19 cellular contexts compared by ENCODE assay signal in genomic region chr10:49174926-49175500, GRCh38. TPM values are rescaled to one million over a fixed set of nuclear protein-coding genes. Genes with fewer than 3 reads are reported as not detected.
DNase-seq lines count a peak whose midpoint lies in the region; FAIRE-seq and TF ChIP-seq lines count a peak whose summit lies in the region.
"Had no signal": no experiment of that assay in that cellular context is flagged by ENCODE, and none has a peak within 500 bp of the region (broad histone marks: within the 10 kb centered on the region; RNA-seq: fewer than 3 reads in every experiment).

No MANE protein-coding gene starts in this region.

- H3K27ac ChIP-seq in CD8-positive, alpha-beta memory T cell (ENCODE audit: low read depth, low read length) = peak overlapping the region; percentile 22
- no peak overlapping the region for H3K27ac ChIP-seq in astrocyte (ENCODE audit: low read depth, low read length)

- H3K36me3 ChIP-seq in CD8-positive, alpha-beta memory T cell (ENCODE audit: insufficient read depth, low read length) = no peaks in the 10 kb centered on the region
- no peaks in the 10 kb centered on the region for H3K36me3 ChIP-seq in astrocyte (ENCODE audit: insufficient read depth, low read length)
- H3K36me3 ChIP-seq: BE2C had no signal

- TF ChIP-seq CTCF in astrocyte (IDR thresholded peaks at IDR 0.05; ENCODE audit: insufficient read depth, low read depth, low read length) (no peak), nephron progenitor cell (IDR thresholded peaks at IDR 0.05) (no peak), chondrocyte (IDR thresholded peaks at IDR 0.05) (no peak)

- POLR2A ChIA-PET in CD8-positive, alpha-beta memory T cell (lab: Charles Lee) = no interaction called here

- no peak overlapping the region for H3K9ac ChIP-seq in astrocyte (ENCODE audit: low read length)

- peaks cover 22 to 25% (median 24%) of the 10 kb centered on the region in 3 donors for H3K4me1 Mint-ChIP-seq in CD8-positive, alpha-beta memory T cell
- H3K4me1 Mint-ChIP-seq in IgD-negative memory B cell (peaks cover 57 to 76% (median 66%) of the 10 kb centered on the region in 3 donors), astrocyte (ENCODE audit: low read depth, unreplicated experiment) (peaks cover 8% of the 10 kb centered on the region), nephron progenitor cell (peaks cover 18% of the 10 kb centered on the region), chondrocyte (ENCODE audit: low read depth) (peaks cover 6% of the 10 kb centered on the region)

- H3K9me3 ChIP-seq in CD8-positive, alpha-beta memory T cell (ENCODE audit: low read length) = no peaks in the 10 kb centered on the region
- no peaks in the 10 kb centered on the region for H3K9me3 ChIP-seq in astrocyte (ENCODE audit: insufficient read depth, low read depth, low read length)
- H3K9me3 ChIP-seq: BE2C had no signal

- peaks cover 25% of the 10 kb centered on the region for H3K4me1 ChIP-seq in CD8-positive, alpha-beta memory T cell (ENCODE audit: insufficient read depth, low read length)
- peaks cover 15% of the 10 kb centered on the region for H3K4me1 ChIP-seq in astrocyte (ENCODE audit: insufficient read depth, low read length)
- H3K4me1 ChIP-seq: BE2C had no signal

- no peak overlapping the region for H3K4me3 ChIP-seq in CD8-positive, alpha-beta memory T cell (ENCODE audit: low read length)
- H3K4me3 ChIP-seq in astrocyte (ENCODE audit: insufficient read depth, low read depth, low read length) = no peak overlapping the region

- H3K79me2 ChIP-seq in astrocyte (ENCODE audit: insufficient read depth, low read length) = no peaks in the 10 kb centered on the region

- no peaks in the 10 kb centered on the region for H3K9me3 Mint-ChIP-seq in CD8-positive, alpha-beta memory T cell
- H3K9me3 Mint-ChIP-seq in IgD-negative memory B cell (no peaks in the 10 kb centered on the region), astrocyte (ENCODE audit: unreplicated experiment) (no peaks in the 10 kb centered on the region), nephron progenitor cell (no peaks in the 10 kb centered on the region), chondrocyte (ENCODE audit: low read depth) (no peaks in the 10 kb centered on the region)
- H3K9me3 Mint-ChIP-seq: central memory CD8-positive, alpha-beta T cell had no signal

- no peak for FAIRE-seq in astrocyte (lab: Jason Lieb, UNC)
- FAIRE-seq: endothelial cell of umbilical vein had no signal

- H4K20me1 ChIP-seq in astrocyte (ENCODE audit: insufficient read depth, low read length) = no peaks in the 10 kb centered on the region

- CTCF ChIA-PET in CD8-positive, alpha-beta memory T cell (lab: Charles Lee) = no interaction called here

- H3K4me2 ChIP-seq in astrocyte (ENCODE audit: low read length) = no peak overlapping the region

- H3K36me3 Mint-ChIP-seq in CD8-positive, alpha-beta memory T cell = no peaks in the 10 kb centered on the region
- H3K36me3 Mint-ChIP-seq in IgD-negative memory B cell = no peaks in the 10 kb centered on the region
- H3K36me3 Mint-ChIP-seq in astrocyte (ENCODE audit: low read depth, unreplicated experiment) = no peaks in the 10 kb centered on the region
- H3K36me3 Mint-ChIP-seq in nephron progenitor cell (ENCODE audit: low read depth) = no peaks in the 10 kb centered on the region
- H3K36me3 Mint-ChIP-seq in chondrocyte (ENCODE audit: low read depth) = no peaks in the 10 kb centered on the region

- H2AFZ ChIP-seq in astrocyte (ENCODE audit: low read depth, low read length) = no peak overlapping the region

- H3K27me3 Mint-ChIP-seq in CD8-positive, alpha-beta memory T cell = peaks cover 0 to 2% of the 10 kb centered on the region in 2 donors
- H3K27me3 Mint-ChIP-seq in IgD-negative memory B cell (peaks cover 1% of the 10 kb centered on the region), astrocyte (ENCODE audit: low read depth, unreplicated experiment) (peaks cover 21% of the 10 kb centered on the region), nephron progenitor cell (ENCODE audit: low read depth, poor library complexity) (peaks cover 15% of the 10 kb centered on the region), chondrocyte (ENCODE audit: low read depth) (no peaks in the 10 kb centered on the region)
- H3K27me3 Mint-ChIP-seq: central memory CD8-positive, alpha-beta T cell had no signal

- no peaks in the 10 kb centered on the region for H3K27me3 ChIP-seq in CD8-positive, alpha-beta memory T cell (ENCODE audit: insufficient read depth, low read length, poor library complexity, severe bottlenecking)
- H3K27me3 ChIP-seq in astrocyte (ENCODE audit: insufficient read depth, low read length) = no peaks in the 10 kb centered on the region
- H3K27me3 ChIP-seq: BE2C had no signal

- peak overlapping the region in 1 of 8 donors; percentile 52 for H3K27ac Mint-ChIP-seq in CD8-positive, alpha-beta memory T cell
- H3K27ac Mint-ChIP-seq in IgD-negative memory B cell (peak overlapping the region in 2 of 3 donors; percentile 15 to 79), astrocyte (ENCODE audit: unreplicated experiment) (peak overlapping the region; percentile 18), nephron progenitor cell (peak overlapping the region; percentile 77), chondrocyte (ENCODE audit: unreplicated experiment) (no peak overlapping the region)

- peak overlapping the region in 1 of 7 donors; percentile 52 for H3K4me3 Mint-ChIP-seq in CD8-positive, alpha-beta memory T cell
- H3K4me3 Mint-ChIP-seq in IgD-negative memory B cell (no peak overlapping the region), astrocyte (ENCODE audit: unreplicated experiment) (no peak overlapping the region), nephron progenitor cell (no peak overlapping the region), chondrocyte (ENCODE audit: unreplicated experiment) (no peak overlapping the region)
- H3K4me3 Mint-ChIP-seq: central memory CD8-positive, alpha-beta T cell had no signal

- DNase-seq in CD8-positive, alpha-beta memory T cell = no peak
- DNase-seq in astrocyte (ENCODE audit: low read depth) (no peak), nephron progenitor cell (no peak), NCI-H2107 (lab: John Stamatoyannopoulos, UW) (no peak), chondrocyte (ENCODE audit: low spot score) (no peak), cortex of kidney (lab: John Stamatoyannopoulos, UW) (no peak)
- DNase-seq: activated CD4-positive, alpha-beta T cell treated with anti-CD3 and anti-CD28 coated beads, Interleukin-2, amount 50 U/mL, for 48 hours; amygdala; BE2C; foreskin fibroblast; NCI-H187; NCI-H510A; posterior cingulate gyrus; stimulated activated CD4-positive, alpha-beta T cell treated with anti-CD3 and anti-CD28 coated beads, Interleukin-4, amount 100 ng/mL, for 1 hour had no signal

RNA-seq across cellular contexts. Expression of gene TMEM273, which starts 13.2 kb away (rescaled TPM):
- 10 to 100 TPM; 58.0 to 60.2 TPM for total RNA-seq in CD8-positive, alpha-beta memory T cell
- polyA plus RNA-seq in CD8-positive, alpha-beta memory T cell = 51.7 TPM
- polyA plus RNA-seq in IgD-negative memory B cell = 137 TPM
- not detected in 2 replicates for total RNA-seq in astrocyte
- total RNA-seq in chondrocyte = not detected in 3 replicates

RNA-seq across cellular contexts. Expression of gene FAM170B, which starts 41.2 kb away (rescaled TPM):
- total RNA-seq in CD8-positive, alpha-beta memory T cell = not detected
- not detected for polyA plus RNA-seq in CD8-positive, alpha-beta memory T cell
- not detected for polyA plus RNA-seq in IgD-negative memory B cell
- total RNA-seq in astrocyte (not detected in 2 replicates), chondrocyte (not detected in 3 replicates)
- total RNA-seq: endothelial cell of umbilical vein, liver, temporal lobe had no signal
- polyA plus RNA-seq: endothelial cell of umbilical vein, liver had no signal

RNA-seq across cellular contexts. Expression of gene VSTM4, which starts 59.7 kb away (rescaled TPM):
- total RNA-seq in CD8-positive, alpha-beta memory T cell = under 1 TPM; 0.07 to 0.09 TPM
- not detected for polyA plus RNA-seq in CD8-positive, alpha-beta memory T cell
- polyA plus RNA-seq in IgD-negative memory B cell = not detected
- total RNA-seq in astrocyte = 1.1 and 1.8 TPM in 2 replicates
- total RNA-seq in chondrocyte = 4.6 to 7.2 TPM (median 6.4 TPM) in 3 replicates

Comparison
In these comparisons a context has a peak if more than half of its experiments do, and no peak if none do; other contexts are left out.
1. RNA of gene TMEM273, which starts 13.2 kb away (total RNA-seq): 58.0 to 60.2 TPM in CD8-positive, alpha-beta memory T cell; not detected in astrocyte and not detected in chondrocyte; every median in the first group is over 10 times any median in the second.